In the genomic region with DNA sequence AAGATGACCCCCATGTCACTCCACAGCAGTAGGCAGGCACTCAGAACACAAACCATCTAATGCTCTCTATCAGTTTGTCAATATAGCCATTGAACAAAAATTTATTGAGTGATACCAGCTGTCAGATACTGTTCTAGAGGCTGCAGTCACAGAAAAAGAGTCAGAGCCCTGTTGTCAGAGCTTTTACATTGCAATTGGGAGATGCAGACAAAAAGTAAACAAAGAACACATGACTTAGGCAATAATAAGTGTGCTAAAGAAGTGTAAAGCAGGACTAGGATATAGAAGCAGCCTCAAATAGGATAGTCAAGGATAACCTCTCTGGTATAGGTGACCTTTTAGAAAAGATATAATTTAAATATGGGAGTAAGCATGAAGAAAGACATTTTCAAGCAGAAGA, we compare ENCODE assay signal across 1 cellular context.
TF ChIP-seq lines count a peak whose summit lies in the region.

No MANE protein-coding gene starts in this region.

TF ChIP-seq in HepG2, 621 proteins besides CTCF, POLR2A, EP300 and RAD21:
- TF ChIP-seq FOXA3 (CRISPR knock-in tag; IDR thresholded peaks at IDR 0.05) (peak; percentile 59; the same call in 1 of the 2 replicates), SNRNP70 (IDR thresholded peaks at IDR 0.05; ENCODE audit: low read depth, low read length) (no peak), SUZ12 (IDR thresholded peaks at IDR 0.05; ENCODE audit: low read depth, low read length) (no peak), ATM (IDR thresholded peaks at IDR 0.05; ENCODE audit: borderline replicate concordance) (no peak), HMG20B (CRISPR knock-in tag; conservative IDR thresholded peaks at IDR 0.05) (no peak), NFE2 (CRISPR knock-in tag; IDR thresholded peaks at IDR 0.05) (no peak), SIX1 (CRISPR knock-in tag; IDR thresholded peaks at IDR 0.05; ENCODE audit: borderline replicate concordance) (no peak), PHF5A (CRISPR knock-in tag; IDR thresholded peaks at IDR 0.05; ENCODE audit: low read depth, unreplicated experiment) (no peak), FOXA1 (IDR thresholded peaks at IDR 0.05) (no peak), FOXA1 (CRISPR knock-in tag; IDR thresholded peaks at IDR 0.05) (peak; percentile 74), ZNF652 (CRISPR knock-in tag; IDR thresholded peaks at IDR 0.05; ENCODE audit: borderline replicate concordance, low read depth) (no peak), GTF3A (CRISPR knock-in tag; conservative IDR thresholded peaks at IDR 0.05) (no peak), WIZ (CRISPR knock-in tag; IDR thresholded peaks at IDR 0.05) (no peak), RBFOX2 (IDR thresholded peaks at IDR 0.05; ENCODE audit: low read depth, low read length) (no peak)
- TF ChIP-seq, protein P1, sequence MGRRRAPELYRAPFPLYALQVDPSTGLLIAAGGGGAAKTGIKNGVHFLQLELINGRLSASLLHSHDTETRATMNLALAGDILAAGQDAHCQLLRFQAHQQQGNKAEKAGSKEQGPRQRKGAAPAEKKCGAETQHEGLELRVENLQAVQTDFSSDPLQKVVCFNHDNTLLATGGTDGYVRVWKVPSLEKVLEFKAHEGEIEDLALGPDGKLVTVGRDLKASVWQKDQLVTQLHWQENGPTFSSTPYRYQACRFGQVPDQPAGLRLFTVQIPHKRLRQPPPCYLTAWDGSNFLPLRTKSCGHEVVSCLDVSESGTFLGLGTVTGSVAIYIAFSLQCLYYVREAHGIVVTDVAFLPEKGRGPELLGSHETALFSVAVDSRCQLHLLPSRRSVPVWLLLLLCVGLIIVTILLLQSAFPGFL (CRISPR knock-in tag; IDR thresholded peaks at IDR 0.05), result no peak
- TF ChIP-seq, protein P2, sequence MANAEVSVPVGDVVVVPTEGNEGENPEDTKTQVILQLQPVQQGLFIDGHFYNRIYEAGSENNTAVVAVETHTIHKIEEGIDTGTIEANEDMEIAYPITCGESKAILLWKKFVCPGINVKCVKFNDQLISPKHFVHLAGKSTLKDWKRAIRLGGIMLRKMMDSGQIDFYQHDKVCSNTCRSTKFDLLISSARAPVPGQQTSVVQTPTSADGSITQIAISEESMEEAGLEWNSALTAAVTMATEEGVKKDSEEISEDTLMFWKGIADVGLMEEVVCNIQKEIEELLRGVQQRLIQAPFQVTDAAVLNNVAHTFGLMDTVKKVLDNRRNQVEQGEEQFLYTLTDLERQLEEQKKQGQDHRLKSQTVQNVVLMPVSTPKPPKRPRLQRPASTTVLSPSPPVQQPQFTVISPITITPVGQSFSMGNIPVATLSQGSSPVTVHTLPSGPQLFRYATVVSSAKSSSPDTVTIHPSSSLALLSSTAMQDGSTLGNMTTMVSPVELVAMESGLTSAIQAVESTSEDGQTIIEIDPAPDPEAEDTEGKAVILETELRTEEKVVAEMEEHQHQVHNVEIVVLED (CRISPR knock-in tag; IDR thresholded peaks at IDR 0.05; ENCODE audit: borderline replicate concordance), result no peak
- TF ChIP-seq, protein P3, sequence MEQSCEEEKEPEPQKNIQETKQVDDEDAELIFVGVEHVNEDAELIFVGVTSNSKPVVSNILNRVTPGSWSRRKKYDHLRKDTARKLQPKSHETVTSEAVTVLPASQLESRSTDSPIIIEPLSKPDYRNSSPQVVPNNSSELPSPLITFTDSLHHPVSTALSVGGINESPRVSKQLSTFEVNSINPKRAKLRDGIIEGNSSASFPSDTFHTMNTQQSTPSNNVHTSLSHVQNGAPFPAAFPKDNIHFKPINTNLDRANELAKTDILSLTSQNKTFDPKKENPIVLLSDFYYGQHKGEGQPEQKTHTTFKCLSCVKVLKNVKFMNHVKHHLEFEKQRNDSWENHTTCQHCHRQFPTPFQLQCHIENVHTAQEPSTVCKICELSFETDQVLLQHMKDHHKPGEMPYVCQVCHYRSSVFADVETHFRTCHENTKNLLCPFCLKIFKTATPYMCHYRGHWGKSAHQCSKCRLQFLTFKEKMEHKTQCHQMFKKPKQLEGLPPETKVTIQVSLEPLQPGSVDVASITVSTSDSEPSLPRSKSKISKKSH (CRISPR knock-in tag; IDR thresholded peaks at IDR 0.05; ENCODE audit: borderline replicate concordance), result no peak
- TF ChIP-seq, protein P4, sequence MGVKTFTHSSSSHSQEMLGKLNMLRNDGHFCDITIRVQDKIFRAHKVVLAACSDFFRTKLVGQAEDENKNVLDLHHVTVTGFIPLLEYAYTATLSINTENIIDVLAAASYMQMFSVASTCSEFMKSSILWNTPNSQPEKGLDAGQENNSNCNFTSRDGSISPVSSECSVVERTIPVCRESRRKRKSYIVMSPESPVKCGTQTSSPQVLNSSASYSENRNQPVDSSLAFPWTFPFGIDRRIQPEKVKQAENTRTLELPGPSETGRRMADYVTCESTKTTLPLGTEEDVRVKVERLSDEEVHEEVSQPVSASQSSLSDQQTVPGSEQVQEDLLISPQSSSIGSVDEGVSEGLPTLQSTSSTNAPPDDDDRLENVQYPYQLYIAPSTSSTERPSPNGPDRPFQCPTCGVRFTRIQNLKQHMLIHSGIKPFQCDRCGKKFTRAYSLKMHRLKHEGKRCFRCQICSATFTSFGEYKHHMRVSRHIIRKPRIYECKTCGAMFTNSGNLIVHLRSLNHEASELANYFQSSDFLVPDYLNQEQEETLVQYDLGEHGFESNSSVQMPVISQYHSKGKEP (CRISPR knock-in tag; IDR thresholded peaks at IDR 0.05), result no peak
